In genomic region chr9:112486221-112487007, GRCh38 we compare ENCODE assay signal across 8 cellular contexts. TPM values are rescaled to one million over a fixed set of nuclear protein-coding genes. Genes with fewer than 3 reads are reported as not detected.
DNase-seq lines count a peak whose midpoint lies in the region; ATAC-seq and TF ChIP-seq lines count a peak whose summit lies in the region.

Gene KIAA1958 (plus strand): TSS chr9:112486827. CDS start chr9:112574081, 87,254 bp downstream.

- TF ChIP-seq POLR2A in testis (IDR thresholded peaks at IDR 0.05): no peak

- no peak for TF ChIP-seq CTCF in RWPE2 (IDR thresholded peaks at IDR 0.05; ENCODE audit: poor library complexity, severe bottlenecking)
- no peak for TF ChIP-seq CTCF in testis (IDR thresholded peaks at IDR 0.05)

- peak; percentile 83 for DNase-seq in ELF-1 (ENCODE audit: low read depth, low spot score)
- DNase-seq in RWPE2 (ENCODE audit: low spot score): peak; percentile 89
- DNase-seq in activated gamma-delta T cell treated with anti-CD3 and anti-CD28 coated beads, Interleukin-2, amount 50 U/mL, for 16 hours (ENCODE audit: low read depth): peak; percentile 65
- DNase-seq in germinal center (ENCODE audit: low spot score): peak; percentile 91
- peak; percentile 60 for DNase-seq in occipital lobe (lab: John Stamatoyannopoulos, UW)
- peak; percentile 91 for DNase-seq in testis

- H3K27ac ChIP-seq in KOPT-K1 (ENCODE audit: low read depth, low read length, poor library complexity, severe bottlenecking) (peak within 1 kb of the TSS; percentile 86), RWPE2 (ENCODE audit: poor library complexity, severe bottlenecking) (peak within 1 kb of the TSS; percentile 33), testis (peak within 1 kb of the TSS; percentile 83 to 91)

- H3K9me3 ChIP-seq in KOPT-K1 (ENCODE audit: insufficient read depth, low read length, poor library complexity, severe bottlenecking) (no peaks in the 10 kb centered on the region), RWPE2 (ENCODE audit: severe bottlenecking) (no peaks in the 10 kb centered on the region), testis (no peaks in the 10 kb centered on the region)

- peak within 1 kb of the TSS; percentile 90 for H3K4me3 ChIP-seq in RWPE2 (ENCODE audit: severe bottlenecking)
- H3K4me3 ChIP-seq in testis: peak within 1 kb of the TSS; percentile 83 to 88

- peak; percentile 91 for ATAC-seq in GM21825 (IDR thresholded peaks at IDR 0.05; ENCODE audit: unreplicated experiment)
- peak; percentile 87 for ATAC-seq in RWPE2 (ENCODE audit: low read depth)

- WGBS in testis, 2 donors: 1 to 6% methylated on average over 9 to 61 of the region's 93 CpGs

- H3K27me3 ChIP-seq in RWPE2 (ENCODE audit: insufficient read depth, poor library complexity, severe bottlenecking) (no peaks in the 10 kb centered on the region), testis (no peaks in the 10 kb centered on the region)

- H3K4me1 ChIP-seq in RWPE2 (ENCODE audit: insufficient read depth, poor library complexity, severe bottlenecking) (peaks cover 6% of the 10 kb centered on the region), testis (peaks cover 7% of the 10 kb centered on the region)

- intact Hi-C loops in testis (cut with DNase I; ENCODE audit: low total_unique reads): no loop called here

- no peaks in the 10 kb centered on the region for H3K36me3 ChIP-seq in KOPT-K1 (ENCODE audit: insufficient read depth, low read length)
- no peaks in the 10 kb centered on the region for H3K36me3 ChIP-seq in RWPE2 (ENCODE audit: low read depth)
- no peaks in the 10 kb centered on the region for H3K36me3 ChIP-seq in testis (ENCODE audit: low read depth, missing control alignments)

RNA-seq across cellular contexts. Expression of gene KIAA1958, which starts in this region (rescaled TPM):
- total RNA-seq in occipital lobe (8.6 TPM), testis (10 to 100 TPM; 66.5 to 74.8 TPM)
- 14.5 TPM for polyA plus RNA-seq in testis (ENCODE audit: insufficient read depth, low read depth, low replicate concordance)

Comparison
In these comparisons a context has a peak if more than half of its experiments do, and no peak if none do; other contexts are left out.
1. Peak in every context shown above with its lines: DNase-seq, ATAC-seq, H3K4me3 ChIP-seq and H3K27ac ChIP-seq.
2. H3K27ac ChIP-seq: peak in every context shown above with its lines; median percentile 87 in testis; 86 in KOPT-K1; 33 in RWPE2.